ENCODE assay signal across 18 cellular contexts in genomic region chr7:133389727-133390126, GRCh38.
A peak's percentile ranks its signal among the peaks of the same experiment; 100 is the strongest.
DNase-seq lines count a peak whose midpoint lies in the region; ATAC-seq and TF ChIP-seq lines count a peak whose summit lies in the region.
"Had no signal": no experiment of that assay in that cellular context is flagged by ENCODE, and none has a peak within 500 bp of the region (broad histone marks: within the 10 kb centered on the region; RNA-seq: fewer than 3 reads in every experiment).

No MANE protein-coding gene starts in this region.

- H3K9me3 Mint-ChIP-seq in central memory CD8-positive, alpha-beta T cell, result no peaks in the 10 kb centered on the region
- peaks cover 3% of the 10 kb centered on the region for H3K9me3 Mint-ChIP-seq in memory B cell
- H3K9me3 Mint-ChIP-seq: CD8-positive, alpha-beta memory T cell had no signal

- no peak overlapping the region for H3K4me3 Mint-ChIP-seq in central memory CD8-positive, alpha-beta T cell
- H3K4me3 Mint-ChIP-seq in memory B cell, result no peak overlapping the region
- H3K4me3 Mint-ChIP-seq: CD4-positive, CD25-positive, alpha-beta regulatory T cell; CD8-positive, alpha-beta memory T cell; H9 had no signal

- H3K9ac ChIP-seq in SK-N-MC (ENCODE audit: insufficient read length), result no peak overlapping the region

- H3K4me1 Mint-ChIP-seq in central memory CD8-positive, alpha-beta T cell, result peaks cover 42% of the 10 kb centered on the region
- peaks cover 26% of the 10 kb centered on the region for H3K4me1 Mint-ChIP-seq in memory B cell

- no peak for TF ChIP-seq CTCF in left lung (IDR thresholded peaks at IDR 0.05)

- no peaks in the 10 kb centered on the region for H3K4me1 ChIP-seq in left lung
- H3K4me1 ChIP-seq: BE2C had no signal

- H3K27me3 Mint-ChIP-seq in central memory CD8-positive, alpha-beta T cell, result no peaks in the 10 kb centered on the region
- H3K27me3 Mint-ChIP-seq in memory B cell, result no peaks in the 10 kb centered on the region
- H3K27me3 Mint-ChIP-seq: CD4-positive, CD25-positive, alpha-beta regulatory T cell; CD8-positive, alpha-beta memory T cell had no signal

- H3K36me3 Mint-ChIP-seq in central memory CD8-positive, alpha-beta T cell (ENCODE audit: insufficient read depth), result peaks cover 2% of the 10 kb centered on the region
- peaks cover 20% of the 10 kb centered on the region for H3K36me3 Mint-ChIP-seq in memory B cell

- H3K9me3 ChIP-seq in SK-N-MC (ENCODE audit: low read depth, low read length) (peaks cover 2% of the 10 kb centered on the region; the same call in 1 of the 2 replicates), left lung (no peaks in the 10 kb centered on the region)
- H3K9me3 ChIP-seq: BE2C had no signal

- H3K27ac Mint-ChIP-seq in central memory CD8-positive, alpha-beta T cell (ENCODE audit: low read depth), result peak overlapping the region; percentile 26
- peak overlapping the region; percentile 10 for H3K27ac Mint-ChIP-seq in memory B cell

- DNase-seq in Daoy (ENCODE audit: low read depth) (peak; percentile 21), SK-N-MC (ENCODE audit: low read depth, low spot score) (peak; percentile 8), memory B cell (ENCODE audit: low spot score in 2 of 2) (no peak), NCI-H510A treated with DMSO at 0.1 percent for 48 hours (lab: John Stamatoyannopoulos, UW) (no peak), retina (no peak), left lung (no peak)
- no peak for DNase-seq in central memory CD8-positive, alpha-beta T cell (ENCODE audit: low spot score in 2 of 2)
- DNase-seq: 8988T; BE2C; C1 segment of cervical spinal cord; CD4-positive, CD25-positive, alpha-beta regulatory T cell; CD8-positive, alpha-beta memory T cell; COR-L47; DMS 273 treated with DMSO at 0.1 percent for 48 hours; DND-41; GOT3; H9 had no signal

- no peaks in the 10 kb centered on the region for H3K36me3 ChIP-seq in SK-N-MC (ENCODE audit: insufficient read depth, low read length)
- no peaks in the 10 kb centered on the region for H3K36me3 ChIP-seq in left lung
- H3K36me3 ChIP-seq: BE2C had no signal

- no peak for ATAC-seq in central memory CD8-positive, alpha-beta T cell (replicated peaks; ENCODE audit: extremely low read depth, poor library complexity, severe bottlenecking)
- ATAC-seq in memory B cell (ENCODE audit: low read depth), result no peak
- no peak for ATAC-seq in GM21367 (IDR thresholded peaks at IDR 0.05; ENCODE audit: unreplicated experiment)
- no peak for ATAC-seq in left lung

- no peak overlapping the region for H3K4me3 ChIP-seq in SK-N-MC
- no peak overlapping the region for H3K4me3 ChIP-seq in left lung

- intact Hi-C loops in left lung (cut with DNase I), result no loop called here

- no peaks in the 10 kb centered on the region for H3K27me3 ChIP-seq in left lung
- H3K27me3 ChIP-seq: BE2C had no signal

- no peak overlapping the region for H3K27ac ChIP-seq in SK-N-MC
- H3K27ac ChIP-seq in left lung, result no peak overlapping the region

Comparison
In these comparisons a context has a peak if more than half of its experiments do, and no peak if none do; other contexts are left out.
1. DNase-seq: peak in Daoy (single experiment) and SK-N-MC (single experiment); none in central memory CD8-positive, alpha-beta T cell (0 of 2), memory B cell (0 of 2), NCI-H510A treated with DMSO at 0.1 percent for 48 hours (single experiment), retina (single experiment) and left lung (0 of 2).